Comparison of ENCODE assay signal across 1 cellular context in genomic region chr6:130843575-130844320, GRCh38.
TF ChIP-seq lines count a peak whose summit lies in the region.

No MANE protein-coding gene starts in this region.

TF ChIP-seq in HepG2, 621 proteins besides CTCF, POLR2A, EP300 and RAD21 (continued from another document and continues in another):
- TF ChIP-seq, protein P1, sequence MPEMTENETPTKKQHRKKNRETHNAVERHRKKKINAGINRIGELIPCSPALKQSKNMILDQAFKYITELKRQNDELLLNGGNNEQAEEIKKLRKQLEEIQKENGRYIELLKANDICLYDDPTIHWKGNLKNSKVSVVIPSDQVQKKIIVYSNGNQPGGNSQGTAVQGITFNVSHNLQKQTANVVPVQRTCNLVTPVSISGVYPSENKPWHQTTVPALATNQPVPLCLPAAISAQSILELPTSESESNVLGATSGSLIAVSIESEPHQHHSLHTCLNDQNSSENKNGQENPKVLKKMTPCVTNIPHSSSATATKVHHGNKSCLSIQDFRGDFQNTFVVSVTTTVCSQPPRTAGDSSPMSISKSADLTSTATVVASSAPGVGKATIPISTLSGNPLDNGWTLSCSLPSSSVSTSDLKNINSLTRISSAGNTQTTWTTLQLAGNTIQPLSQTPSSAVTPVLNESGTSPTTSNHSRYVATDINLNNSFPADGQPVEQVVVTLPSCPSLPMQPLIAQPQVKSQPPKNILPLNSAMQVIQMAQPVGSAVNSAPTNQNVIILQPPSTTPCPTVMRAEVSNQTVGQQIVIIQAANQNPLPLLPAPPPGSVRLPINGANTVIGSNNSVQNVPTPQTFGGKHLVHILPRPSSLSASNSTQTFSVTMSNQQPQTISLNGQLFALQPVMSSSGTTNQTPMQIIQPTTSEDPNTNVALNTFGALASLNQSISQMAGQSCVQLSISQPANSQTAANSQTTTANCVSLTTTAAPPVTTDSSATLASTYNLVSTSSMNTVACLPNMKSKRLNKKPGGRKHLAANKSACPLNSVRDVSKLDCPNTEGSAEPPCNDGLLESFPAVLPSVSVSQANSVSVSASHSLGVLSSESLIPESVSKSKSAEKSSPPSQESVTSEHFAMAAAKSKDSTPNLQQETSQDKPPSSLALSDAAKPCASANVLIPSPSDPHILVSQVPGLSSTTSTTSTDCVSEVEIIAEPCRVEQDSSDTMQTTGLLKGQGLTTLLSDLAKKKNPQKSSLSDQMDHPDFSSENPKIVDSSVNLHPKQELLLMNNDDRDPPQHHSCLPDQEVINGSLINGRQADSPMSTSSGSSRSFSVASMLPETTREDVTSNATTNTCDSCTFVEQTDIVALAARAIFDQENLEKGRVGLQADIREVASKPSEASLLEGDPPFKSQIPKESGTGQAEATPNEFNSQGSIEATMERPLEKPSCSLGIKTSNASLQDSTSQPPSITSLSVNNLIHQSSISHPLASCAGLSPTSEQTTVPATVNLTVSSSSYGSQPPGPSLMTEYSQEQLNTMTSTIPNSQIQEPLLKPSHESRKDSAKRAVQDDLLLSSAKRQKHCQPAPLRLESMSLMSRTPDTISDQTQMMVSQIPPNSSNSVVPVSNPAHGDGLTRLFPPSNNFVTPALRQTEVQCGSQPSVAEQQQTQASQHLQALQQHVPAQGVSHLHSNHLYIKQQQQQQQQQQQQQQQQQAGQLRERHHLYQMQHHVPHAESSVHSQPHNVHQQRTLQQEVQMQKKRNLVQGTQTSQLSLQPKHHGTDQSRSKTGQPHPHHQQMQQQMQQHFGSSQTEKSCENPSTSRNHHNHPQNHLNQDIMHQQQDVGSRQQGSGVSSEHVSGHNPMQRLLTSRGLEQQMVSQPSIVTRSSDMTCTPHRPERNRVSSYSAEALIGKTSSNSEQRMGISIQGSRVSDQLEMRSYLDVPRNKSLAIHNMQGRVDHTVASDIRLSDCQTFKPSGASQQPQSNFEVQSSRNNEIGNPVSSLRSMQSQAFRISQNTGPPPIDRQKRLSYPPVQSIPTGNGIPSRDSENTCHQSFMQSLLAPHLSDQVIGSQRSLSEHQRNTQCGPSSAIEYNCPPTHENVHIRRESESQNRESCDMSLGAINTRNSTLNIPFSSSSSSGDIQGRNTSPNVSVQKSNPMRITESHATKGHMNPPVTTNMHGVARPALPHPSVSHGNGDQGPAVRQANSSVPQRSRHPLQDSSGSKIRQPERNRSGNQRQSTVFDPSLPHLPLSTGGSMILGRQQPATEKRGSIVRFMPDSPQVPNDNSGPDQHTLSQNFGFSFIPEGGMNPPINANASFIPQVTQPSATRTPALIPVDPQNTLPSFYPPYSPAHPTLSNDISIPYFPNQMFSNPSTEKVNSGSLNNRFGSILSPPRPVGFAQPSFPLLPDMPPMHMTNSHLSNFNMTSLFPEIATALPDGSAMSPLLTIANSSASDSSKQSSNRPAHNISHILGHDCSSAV (CRISPR knock-in tag; IDR thresholded peaks at IDR 0.05; ENCODE audit: borderline replicate concordance): no peak
- TF ChIP-seq ZC3H4 (CRISPR knock-in tag; IDR thresholded peaks at IDR 0.05; ENCODE audit: borderline replicate concordance) (no peak), ZNF180 (CRISPR knock-in tag; IDR thresholded peaks at IDR 0.05; ENCODE audit: borderline replicate concordance, low read depth) (no peak), REPIN1 (CRISPR knock-in tag; IDR thresholded peaks at IDR 0.05; ENCODE audit: borderline replicate concordance, low read depth) (peak; percentile 40), MYC (CRISPR knock-in tag; IDR thresholded peaks at IDR 0.05; ENCODE audit: borderline replicate concordance) (no peak), ZNF510 (CRISPR knock-in tag; IDR thresholded peaks at IDR 0.05; ENCODE audit: low read depth) (no peak), MAZ (IDR thresholded peaks at IDR 0.05; ENCODE audit: borderline replicate concordance, low read depth, low read length) (no peak), MAZ (CRISPR knock-in tag; IDR thresholded peaks at IDR 0.05; ENCODE audit: low read depth) (peak; percentile 16; the same call in 1 of the 2 replicates), YEATS4 (CRISPR knock-in tag; IDR thresholded peaks at IDR 0.05; ENCODE audit: borderline replicate concordance) (no peak), HMGXB3 (CRISPR knock-in tag; IDR thresholded peaks at IDR 0.05; ENCODE audit: borderline replicate concordance) (no peak), RXRB (CRISPR knock-in tag; IDR thresholded peaks at IDR 0.05; ENCODE audit: borderline replicate concordance) (peak; percentile 36; the same call in 1 of the 2 replicates), ZNF430 (CRISPR knock-in tag; IDR thresholded peaks at IDR 0.05) (no peak), MXD4 (CRISPR knock-in tag; IDR thresholded peaks at IDR 0.05) (no peak), ZNF784 (CRISPR knock-in tag; IDR thresholded peaks at IDR 0.05; ENCODE audit: borderline replicate concordance) (no peak), SSRP1 (CRISPR knock-in tag; IDR thresholded peaks at IDR 0.05) (no peak), ZNF652 (CRISPR knock-in tag; IDR thresholded peaks at IDR 0.05; ENCODE audit: borderline replicate concordance, low read depth) (0 out of 2 replicates have a peak, but pooled peaks have one; percentile 36), ZNF616 (CRISPR knock-in tag; IDR thresholded peaks at IDR 0.05; ENCODE audit: low read depth) (no peak), PHF20 (CRISPR knock-in tag; IDR thresholded peaks at IDR 0.05) (no peak), STAG1 (CRISPR knock-in tag; IDR thresholded peaks at IDR 0.05) (peak; percentile 92), ZMYM4 (CRISPR knock-in tag; IDR thresholded peaks at IDR 0.05) (no peak), ZNF432 (CRISPR knock-in tag; IDR thresholded peaks at IDR 0.05; ENCODE audit: borderline replicate concordance) (no peak), ZNF205 (CRISPR knock-in tag; IDR thresholded peaks at IDR 0.05) (no peak), MXI1 (IDR thresholded peaks at IDR 0.05; ENCODE audit: borderline replicate concordance, low read depth, low read length) (no peak), HDAC1 (CRISPR knock-in tag; IDR thresholded peaks at IDR 0.05) (no peak), ZNF354B (CRISPR knock-in tag; IDR thresholded peaks at IDR 0.05) (peak; percentile 47; the same call in 1 of the 2 replicates), TAF1 (CRISPR knock-in tag; IDR thresholded peaks at IDR 0.05) (no peak), RBM22 (optimal IDR thresholded peaks at IDR 0.05; ENCODE audit: low read length) (peak; percentile 71), HES4 (CRISPR knock-in tag; IDR thresholded peaks at IDR 0.05; ENCODE audit: borderline replicate concordance) (no peak), POLR2AphosphoS2 (IDR thresholded peaks at IDR 0.05; ENCODE audit: low read depth, low read length) (no peak), ZNF335 (CRISPR knock-in tag; IDR thresholded peaks at IDR 0.05) (no peak), ZNF850 (CRISPR knock-in tag; conservative IDR thresholded peaks at IDR 0.05) (no peak), ZNF660 (CRISPR knock-in tag; IDR thresholded peaks at IDR 0.05; ENCODE audit: borderline replicate concordance, low read depth) (no peak), FOXA3 (CRISPR knock-in tag; IDR thresholded peaks at IDR 0.05) (peak; percentile 54), ZBTB14 (CRISPR knock-in tag; IDR thresholded peaks at IDR 0.05) (no peak), TP53 (CRISPR knock-in tag; conservative IDR thresholded peaks at IDR 0.05) (no peak), IKZF4 (CRISPR knock-in tag; IDR thresholded peaks at IDR 0.05; ENCODE audit: borderline replicate concordance, low read depth, not compliant biosample characterization) (no peak), ZNF7 (CRISPR knock-in tag; IDR thresholded peaks at IDR 0.05) (no peak)
- TF ChIP-seq, protein P2, sequence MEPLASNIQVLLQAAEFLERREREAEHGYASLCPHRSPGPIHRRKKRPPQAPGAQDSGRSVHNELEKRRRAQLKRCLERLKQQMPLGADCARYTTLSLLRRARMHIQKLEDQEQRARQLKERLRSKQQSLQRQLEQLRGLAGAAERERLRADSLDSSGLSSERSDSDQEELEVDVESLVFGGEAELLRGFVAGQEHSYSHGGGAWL (CRISPR knock-in tag; IDR thresholded peaks at IDR 0.05): no peak
- TF ChIP-seq, protein P3, sequence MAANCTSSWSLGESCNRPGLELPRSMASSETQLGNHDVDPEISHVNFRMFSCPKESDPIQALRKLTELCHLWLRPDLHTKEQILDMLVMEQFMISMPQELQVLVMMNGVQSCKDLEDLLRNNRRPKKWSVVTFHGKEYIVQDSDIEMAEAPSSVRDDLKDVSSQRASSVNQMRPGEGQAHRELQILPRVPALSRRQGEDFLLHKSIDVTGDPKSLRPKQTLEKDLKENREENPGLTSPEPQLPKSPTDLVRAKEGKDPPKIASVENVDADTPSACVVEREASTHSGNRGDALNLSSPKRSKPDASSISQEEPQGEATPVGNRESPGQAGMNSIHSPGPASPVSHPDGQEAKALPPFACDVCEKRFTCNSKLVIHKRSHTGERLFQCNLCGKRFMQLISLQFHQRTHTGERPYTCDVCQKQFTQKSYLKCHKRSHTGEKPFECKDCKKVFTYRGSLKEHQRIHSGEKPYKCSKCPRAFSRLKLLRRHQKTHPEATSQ (CRISPR knock-in tag; IDR thresholded peaks at IDR 0.05; ENCODE audit: borderline replicate concordance): peak; percentile 47; the same call in 1 of the 2 replicates
- TF ChIP-seq, protein P4, sequence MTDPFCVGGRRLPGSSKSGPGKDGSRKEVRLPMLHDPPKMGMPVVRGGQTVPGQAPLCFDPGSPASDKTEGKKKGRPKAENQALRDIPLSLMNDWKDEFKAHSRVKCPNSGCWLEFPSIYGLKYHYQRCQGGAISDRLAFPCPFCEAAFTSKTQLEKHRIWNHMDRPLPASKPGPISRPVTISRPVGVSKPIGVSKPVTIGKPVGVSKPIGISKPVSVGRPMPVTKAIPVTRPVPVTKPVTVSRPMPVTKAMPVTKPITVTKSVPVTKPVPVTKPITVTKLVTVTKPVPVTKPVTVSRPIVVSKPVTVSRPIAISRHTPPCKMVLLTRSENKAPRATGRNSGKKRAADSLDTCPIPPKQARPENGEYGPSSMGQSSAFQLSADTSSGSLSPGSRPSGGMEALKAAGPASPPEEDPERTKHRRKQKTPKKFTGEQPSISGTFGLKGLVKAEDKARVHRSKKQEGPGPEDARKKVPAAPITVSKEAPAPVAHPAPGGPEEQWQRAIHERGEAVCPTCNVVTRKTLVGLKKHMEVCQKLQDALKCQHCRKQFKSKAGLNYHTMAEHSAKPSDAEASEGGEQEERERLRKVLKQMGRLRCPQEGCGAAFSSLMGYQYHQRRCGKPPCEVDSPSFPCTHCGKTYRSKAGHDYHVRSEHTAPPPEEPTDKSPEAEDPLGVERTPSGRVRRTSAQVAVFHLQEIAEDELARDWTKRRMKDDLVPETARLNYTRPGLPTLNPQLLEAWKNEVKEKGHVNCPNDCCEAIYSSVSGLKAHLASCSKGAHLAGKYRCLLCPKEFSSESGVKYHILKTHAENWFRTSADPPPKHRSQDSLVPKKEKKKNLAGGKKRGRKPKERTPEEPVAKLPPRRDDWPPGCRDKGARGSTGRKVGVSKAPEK (CRISPR knock-in tag; IDR thresholded peaks at IDR 0.05; ENCODE audit: borderline replicate concordance): no peak
- TF ChIP-seq, protein P5, sequence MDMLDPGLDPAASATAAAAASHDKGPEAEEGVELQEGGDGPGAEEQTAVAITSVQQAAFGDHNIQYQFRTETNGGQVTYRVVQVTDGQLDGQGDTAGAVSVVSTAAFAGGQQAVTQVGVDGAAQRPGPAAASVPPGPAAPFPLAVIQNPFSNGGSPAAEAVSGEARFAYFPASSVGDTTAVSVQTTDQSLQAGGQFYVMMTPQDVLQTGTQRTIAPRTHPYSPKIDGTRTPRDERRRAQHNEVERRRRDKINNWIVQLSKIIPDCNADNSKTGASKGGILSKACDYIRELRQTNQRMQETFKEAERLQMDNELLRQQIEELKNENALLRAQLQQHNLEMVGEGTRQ (IDR thresholded peaks at IDR 0.05; ENCODE audit: low read depth, low read length): no peak
- TF ChIP-seq, protein P5 (CRISPR knock-in tag; IDR thresholded peaks at IDR 0.05; ENCODE audit: borderline replicate concordance): no peak
